23 cellular contexts compared by ENCODE assay signal in the genomic region with DNA sequence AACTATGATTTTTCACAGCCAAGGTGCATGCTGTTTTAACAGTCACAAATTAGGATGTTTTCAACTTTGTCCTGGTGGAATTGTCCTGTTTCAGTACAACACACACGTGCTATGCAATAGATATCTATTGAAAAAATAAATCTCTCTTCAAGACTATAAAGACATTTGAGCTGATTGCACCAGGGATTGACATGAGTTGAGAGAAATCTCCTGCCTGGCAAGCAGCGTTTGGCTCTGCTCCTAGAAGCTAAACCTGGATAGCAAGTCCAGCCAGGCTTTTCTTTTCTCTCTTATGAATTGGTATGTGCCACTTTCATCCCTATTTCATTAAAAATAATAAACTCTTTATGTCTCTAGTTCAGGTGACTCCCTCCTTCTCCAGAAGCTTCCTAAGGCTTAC. TPM values are rescaled to one million over a fixed set of nuclear protein-coding genes. Genes with fewer than 3 reads are reported as not detected.
"Had no signal": no experiment of that assay in that cellular context is flagged by ENCODE, and none has a peak within 500 bp of the region (broad histone marks: within the 10 kb centered on the region; RNA-seq: fewer than 3 reads in every experiment).

No MANE protein-coding gene starts in this region.

- H3K9me3 ChIP-seq: SK-N-SH had no signal

- ATAC-seq: Panc1, PC-3 had no signal

- DNase-seq: KBM-7; MV-4-11; NCI-H1048; NCI-H1105; NCI-H1417; NCI-H1436 treated with DMSO at 0.1 percent for 48 hours; NCI-H1694; NCI-H187 treated with DMSO at 0.1 percent for 48 hours; NCI-H2029 treated with DMSO at 0.1 percent for 48 hours; NCI-H2171 treated with DMSO at 0.1 percent for 48 hours; NCI-H2227 treated with DMSO at 0.1 percent for 48 hours; NCI-H524; NCI-H526 treated with DMSO at 0.1 percent for 48 hours; NCI-H748 treated with DMSO at 0.1 percent for 48 hours; NK-92 treated with Interleukin-12 subunit alpha and Interleukin-12 subunit beta, amount 100 ng/mL, for 24 hours; PC-3; SHP77; SK-N-SH had no signal

RNA-seq across cellular contexts. Expression of a gene that starts 16.6 kb away (rescaled TPM):
- total RNA-seq: LHCN-M2, OCI-LY7, RPMI7951, SK-MEL-5 had no signal
